8 cellular contexts compared by ENCODE assay signal in the genomic region with DNA sequence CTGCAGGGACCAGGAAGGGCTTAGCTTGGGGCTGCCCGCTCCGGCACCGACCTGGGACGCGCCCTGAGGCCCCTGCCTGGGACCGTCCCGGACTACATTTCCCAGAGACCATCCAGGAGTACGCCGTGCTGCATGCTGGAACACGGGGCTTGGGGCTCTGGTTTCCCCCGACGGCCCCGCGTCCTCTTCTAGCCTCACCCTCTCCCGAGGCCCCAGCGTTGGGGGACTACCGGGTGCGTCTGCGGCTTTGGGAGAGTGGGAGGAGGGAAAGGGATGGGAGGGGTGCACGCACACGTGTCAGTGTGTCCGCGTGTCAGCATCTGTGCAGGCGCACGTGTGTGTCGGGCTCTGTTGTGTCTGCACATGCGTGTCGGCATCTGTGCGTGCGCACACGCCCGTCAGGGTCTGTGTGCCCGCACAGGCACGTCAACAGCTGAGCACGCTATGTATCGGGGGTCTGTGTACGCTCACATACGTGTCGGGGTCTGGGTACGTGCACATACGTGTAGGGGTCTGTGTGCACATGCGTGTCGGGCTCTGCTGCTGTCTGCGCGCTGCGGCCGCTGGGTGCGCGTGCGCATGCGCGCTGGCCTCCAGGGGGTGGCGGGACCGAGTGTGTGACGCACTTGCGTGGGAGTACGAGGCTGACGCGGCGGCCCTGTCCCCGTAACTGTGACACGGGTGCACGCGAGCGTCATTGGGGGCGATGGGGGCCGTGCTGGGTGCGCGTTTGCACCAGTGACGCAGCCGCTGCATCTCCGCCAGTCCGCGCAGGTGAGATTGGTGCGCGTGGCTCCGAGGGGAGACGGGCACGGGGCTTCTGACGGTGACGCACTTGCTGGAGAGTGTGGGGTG. TPM values are rescaled to one million over a fixed set of nuclear protein-coding genes. Genes with fewer than 3 reads are reported as not detected.
DNase-seq lines count a peak whose midpoint lies in the region; ATAC-seq and TF ChIP-seq lines count a peak whose summit lies in the region.

Gene ZNF331 (plus strand): TSS at position 623 of the 855 bp plus-strand sequence. CDS start 31,232 bp downstream, outside the sequence.

- H3K9me3 ChIP-seq in CD4-positive, alpha-beta memory T cell (ENCODE audit: control insufficient read depth in 1 of 2, low read length in 2 of 2), result no peaks in the 10 kb centered on the region
- H3K9me3 ChIP-seq in HUES48 (ENCODE audit: control insufficient read depth, insufficient read depth, low read length) (no peaks in the 10 kb centered on the region), smooth muscle cell (replicated peaks; ENCODE audit: low read depth) (no peaks in the 10 kb centered on the region)

- peaks cover 8% of the 10 kb centered on the region for H3K79me2 ChIP-seq in smooth muscle cell (ENCODE audit: low read depth)

- H3K4me1 Mint-ChIP-seq in CD4-positive, alpha-beta memory T cell, result peaks cover 10 to 48% (median 22%) of the 10 kb centered on the region in 4 donors

- H3K9ac ChIP-seq in HUES48 (ENCODE audit: low read depth, low read length) (peak within 1 kb of the TSS; percentile 69), smooth muscle cell (ENCODE audit: low read depth) (peak within 1 kb of the TSS; percentile 82)

- peak within 1 kb of the TSS; percentile 95 to 100 (median 99) for H3K27ac Mint-ChIP-seq in CD4-positive, alpha-beta memory T cell

- peaks cover 17% of the 10 kb centered on the region for H3K4me1 ChIP-seq in CD4-positive, alpha-beta memory T cell (ENCODE audit: insufficient read depth, low read length)
- H3K4me1 ChIP-seq in HUES48 (ENCODE audit: control insufficient read depth, insufficient read depth, low read length) (no peaks in the 10 kb centered on the region), smooth muscle cell (ENCODE audit: low read depth) (no peaks in the 10 kb centered on the region)

- TF ChIP-seq CTCF in brain microvascular endothelial cell (IDR thresholded peaks at IDR 0.05; ENCODE audit: low read depth, low read length, missing control alignments) (peak; percentile 39), smooth muscle cell (IDR thresholded peaks at IDR 0.05; ENCODE audit: borderline replicate concordance, insufficient read depth, poor library complexity, severe bottlenecking) (no peak)

- WGBS in smooth muscle cell (ENCODE audit: low lambda C conversion rate), result 51% methylated on average over 80 of the region's 81 CpGs

- no peaks in the 10 kb centered on the region for H3F3A ChIP-seq in smooth muscle cell (ENCODE audit: low read depth)

- peaks cover 4% of the 10 kb centered on the region for H3K36me3 ChIP-seq in CD4-positive, alpha-beta memory T cell (ENCODE audit: insufficient read depth, low read length)
- H3K36me3 ChIP-seq in HUES48 (ENCODE audit: control insufficient read depth, insufficient read depth, low read length) (peaks cover 67% of the 10 kb centered on the region), brain microvascular endothelial cell (replicated peaks) (no peaks in the 10 kb centered on the region), smooth muscle cell (ENCODE audit: low read depth) (no peaks in the 10 kb centered on the region)

- peak within 1 kb of the TSS; percentile 94 to 99 (median 97) for H3K4me3 Mint-ChIP-seq in CD4-positive, alpha-beta memory T cell

- in situ Hi-C loops in brain microvascular endothelial cell (cut with HindIII; ENCODE audit: low pct_ligation_motif_present, low sequenced_read_pairs), result no loop called here

- POLR2A ChIA-PET in CD4-positive, alpha-beta memory T cell (lab: Charles Lee; ENCODE audit: partially characterized antibody), result interaction anchor here (2.9 kb wide), 1 partner anchor 18 kb away, joined by 25 read pairs; no protein-coding TSS in a partner anchor

- H3K4me2 ChIP-seq in smooth muscle cell, result peak within 1 kb of the TSS; percentile 85

- peak; percentile 93 to 97 (median 96) for DNase-seq in CD4-positive, alpha-beta memory T cell
- DNase-seq in T1000 (lab: John Stamatoyannopoulos, UW) (peak; percentile 34), brain microvascular endothelial cell (peak; percentile 68), iPS-NIHi7 (ENCODE audit: extremely low spot score) (peak; percentile 70), smooth muscle cell (lab: John Stamatoyannopoulos, UW; ENCODE audit: unreplicated experiment) (peak; percentile 59), cortex of kidney (lab: John Stamatoyannopoulos, UW) (no peak)

- H3K9me3 Mint-ChIP-seq in CD4-positive, alpha-beta memory T cell, result peaks cover 0 to 33% (median 9%) of the 10 kb centered on the region in 8 donors

- H2AFZ ChIP-seq in smooth muscle cell (ENCODE audit: low read depth), result peak within 1 kb of the TSS; percentile 73

- CTCF ChIA-PET in CD4-positive, alpha-beta memory T cell (lab: Charles Lee; ENCODE audit: partially characterized antibody), result interaction anchor here (1.0 kb wide), 1 partner anchor 39 kb away, joined by 3 read pairs; no protein-coding TSS in a partner anchor

- H3K4me3 ChIP-seq in CD4-positive, alpha-beta memory T cell (ENCODE audit: low read length in 2 of 2), result peak within 1 kb of the TSS; percentile 31 to 83
- H3K4me3 ChIP-seq in HUES48 (ENCODE audit: low read depth, low read length) (peak within 1 kb of the TSS; percentile 89), brain microvascular endothelial cell (ENCODE audit: low read depth, low read length) (peak within 1 kb of the TSS; percentile 73), smooth muscle cell (peak within 1 kb of the TSS; percentile 72)

- ATAC-seq in GM19467 (IDR thresholded peaks at IDR 0.05; ENCODE audit: unreplicated experiment), result peak; percentile 74

- peaks cover 37 to 55% of the 10 kb centered on the region in 2 donors for H3K36me3 Mint-ChIP-seq in CD4-positive, alpha-beta memory T cell

- peaks cover 0 to 4% of the 10 kb centered on the region in 2 donors for H3K27me3 Mint-ChIP-seq in CD4-positive, alpha-beta memory T cell

- no peaks in the 10 kb centered on the region for H4K20me1 ChIP-seq in smooth muscle cell (ENCODE audit: low read depth)

- intact Hi-C loops in CD4-positive, alpha-beta memory T cell (cut with micrococcal nuclease), result loop anchor here (1.0 kb wide), 2 partner anchors 17 kb away; no protein-coding TSS in a partner anchor

- H3K27me3 ChIP-seq in CD4-positive, alpha-beta memory T cell (ENCODE audit: insufficient read depth, low read length), result no peaks in the 10 kb centered on the region
- H3K27me3 ChIP-seq in HUES48 (ENCODE audit: control insufficient read depth, insufficient read depth, low read length) (no peaks in the 10 kb centered on the region), brain microvascular endothelial cell (replicated peaks) (no peaks in the 10 kb centered on the region), smooth muscle cell (ENCODE audit: low read depth) (no peaks in the 10 kb centered on the region)

- H3K27ac ChIP-seq in CD4-positive, alpha-beta memory T cell (ENCODE audit: low read depth, low read length), result peak within 1 kb of the TSS; percentile 97
- H3K27ac ChIP-seq in HUES48 (ENCODE audit: low read depth, low read length), result peak within 1 kb of the TSS; percentile 41
- H3K27ac ChIP-seq in brain microvascular endothelial cell, result peak within 1 kb of the TSS; percentile 69
- H3K27ac ChIP-seq in smooth muscle cell (ENCODE audit: low read depth), result peak within 1 kb of the TSS; percentile 63

RNA-seq across cellular contexts. Expression of gene ZNF331, which starts in this region (rescaled TPM):
- total RNA-seq in CD4-positive, alpha-beta memory T cell, result 10 to 100 TPM; 56.5 to 58.3 TPM
- polyA plus RNA-seq in CD4-positive, alpha-beta memory T cell, result 10 to 100 TPM; 27.9 to 36.0 TPM
- total RNA-seq in smooth muscle cell, result 9.1 and 12.1 TPM in 2 replicates
- polyA plus RNA-seq in smooth muscle cell, result 9.7 and 11.4 TPM in 2 replicates

Comparison
In these comparisons a context has a peak if more than half of its experiments do, and no peak if none do; other contexts are left out.
1. H3K27ac ChIP-seq: peak in every context shown above with its lines; median percentile 97 in CD4-positive, alpha-beta memory T cell; 69 in brain microvascular endothelial cell; 63 in smooth muscle cell; 41 in HUES48.